9 cellular contexts compared by ENCODE assay signal in genomic region chr15:37102315-37103021, GRCh38. TPM values are rescaled to one million over a fixed set of nuclear protein-coding genes. Genes with fewer than 3 reads are reported as not detected.
DNase-seq lines count a peak whose midpoint lies in the region; ATAC-seq and TF ChIP-seq lines count a peak whose summit lies in the region.
"Had no signal": no experiment of that assay in that cellular context is flagged by ENCODE, and none has a peak within 500 bp of the region (broad histone marks: within the 10 kb centered on the region; RNA-seq: fewer than 3 reads in every experiment).

No MANE protein-coding gene starts in this region.

- TF ChIP-seq CTCF in endothelial cell (IDR thresholded peaks at IDR 0.05; ENCODE audit: unreplicated experiment) = no peak

- no peak overlapping the region for H4K12ac ChIP-seq in trophoblast cell (ENCODE audit: low read depth, low read length)

- H3K4me2 ChIP-seq in trophoblast cell (ENCODE audit: low read length) = peak overlapping the region; percentile 98

- no peaks in the 10 kb centered on the region for H3K9me3 ChIP-seq in trophoblast cell (ENCODE audit: insufficient read depth, low read depth, low read length)

- H2BK12ac ChIP-seq in trophoblast cell (ENCODE audit: low read length) = no peak overlapping the region

- no peak overlapping the region for H4K8ac ChIP-seq in trophoblast cell (ENCODE audit: low read depth, low read length)

- no peak overlapping the region for H3K27ac ChIP-seq in trophoblast cell (ENCODE audit: low read depth, low read length)

- no peak overlapping the region for H2BK5ac ChIP-seq in trophoblast cell (ENCODE audit: low read depth, low read length, poor library complexity)

- no peak overlapping the region for H3K14ac ChIP-seq in trophoblast cell (ENCODE audit: low read length)

- peak overlapping the region; percentile 27 for H3K4me3 ChIP-seq in trophoblast cell (ENCODE audit: low read depth, low read length)

- no peak overlapping the region for H3K27ac Mint-ChIP-seq in endothelial cell (ENCODE audit: unreplicated experiment)

- WGBS in trophoblast cell (ENCODE audit: extremely low coverage, insufficient coverage, insufficient read length) = no CpG with 5 or more reads among the region's 34 CpGs

- peaks cover 13% of the 10 kb centered on the region for H3K79me2 ChIP-seq in trophoblast cell (ENCODE audit: control insufficient read depth, insufficient read depth, low read length, poor library complexity)

- H3K9me3 Mint-ChIP-seq in endothelial cell (ENCODE audit: unreplicated experiment) = no peaks in the 10 kb centered on the region

- peaks cover 25% of the 10 kb centered on the region for H3K79me1 ChIP-seq in trophoblast cell (ENCODE audit: low read length)

- peaks cover 22% of the 10 kb centered on the region for H3K27me3 ChIP-seq in trophoblast cell (ENCODE audit: insufficient read depth, low read length)

- no peak overlapping the region for H2BK120ac ChIP-seq in trophoblast cell (ENCODE audit: insufficient read depth, low read length, poor library complexity)

- H3K23ac ChIP-seq in trophoblast cell (ENCODE audit: low read length) = no peak overlapping the region

- H3K36me3 ChIP-seq in trophoblast cell (ENCODE audit: control insufficient read depth in 1 of 2, insufficient read depth in 2 of 2, low read length in 2 of 2) = no peaks in the 10 kb centered on the region

- H3K9ac ChIP-seq in trophoblast cell (ENCODE audit: low read length) = no peak overlapping the region

- ATAC-seq in HG02970 (IDR thresholded peaks at IDR 0.05; ENCODE audit: low FRiP score, unreplicated experiment) = no peak

- H3K18ac ChIP-seq in trophoblast cell (ENCODE audit: low read length) = no peak overlapping the region

- H3K4ac ChIP-seq in trophoblast cell (ENCODE audit: low read depth, low read length) = no peak overlapping the region

- peaks cover 23% of the 10 kb centered on the region for H3K27me3 Mint-ChIP-seq in endothelial cell (ENCODE audit: unreplicated experiment)

- DNase-seq in GM03348 (ENCODE audit: low spot score) (peak; percentile 50), NCI-H82 treated with DMSO at 0.1 percent for 48 hours (lab: John Stamatoyannopoulos, UW; ENCODE audit: unreplicated experiment) (peak; percentile 52), endothelial cell (ENCODE audit: low spot score) (peak; percentile 46), trophoblast cell (peak in 1 of 2 donors; percentile 27), COLO668 (lab: John Stamatoyannopoulos, UW; ENCODE audit: unreplicated experiment) (no peak), SW480 (ENCODE audit: low spot score) (no peak)
- no peak for DNase-seq in activated CD8-positive, alpha-beta memory T cell treated with anti-CD3 and anti-CD28 coated beads, Interleukin-2, amount 50 U/mL, for 4 hours

- H2AK5ac ChIP-seq in trophoblast cell (ENCODE audit: low read length) = no peak overlapping the region

- no peak overlapping the region for H4K91ac ChIP-seq in trophoblast cell (ENCODE audit: low read depth, low read length)

- peaks cover 30% of the 10 kb centered on the region for H3K4me1 Mint-ChIP-seq in endothelial cell (ENCODE audit: unreplicated experiment)

- peaks cover 2 to 5% of the 10 kb centered on the region in 2 experiments for H3K4me1 ChIP-seq in trophoblast cell (ENCODE audit: control insufficient read depth in 1 of 2, insufficient read depth in 2 of 2, low read length in 2 of 2)

- no peak overlapping the region for H2AFZ ChIP-seq in trophoblast cell (ENCODE audit: insufficient read depth, low read length, poor library complexity)

- no peaks in the 10 kb centered on the region for H3K36me3 Mint-ChIP-seq in endothelial cell (ENCODE audit: low read depth, unreplicated experiment)

- H3K4me3 Mint-ChIP-seq in endothelial cell (ENCODE audit: unreplicated experiment) = peak overlapping the region; percentile 83

RNA-seq across cellular contexts. Expression of gene MEIS2, which starts 2.1 kb away (rescaled TPM):
- total RNA-seq in endothelial cell (ENCODE audit: unreplicated experiment) = 13.0 TPM
- polyA plus RNA-seq in trophoblast cell (2013) = 12.3 and 13.1 TPM in 2 replicates
- total RNA-seq: T-helper 1 cell treated with Interleukin-12 subunit alpha and Interleukin-12 subunit beta and Interleukin-4 antibody, amounts not matched to agents 30 ng/mL and 1 ng/mL, for 36 hours had no signal

Comparison
In these comparisons a context has a peak if more than half of its experiments do, and no peak if none do; other contexts are left out.
1. DNase-seq: peak in GM03348 (single experiment), NCI-H82 treated with DMSO at 0.1 percent for 48 hours (single experiment) and endothelial cell (single experiment); none in COLO668 (single experiment), SW480 (single experiment) and activated CD8-positive, alpha-beta memory T cell treated with anti-CD3 and anti-CD28 coated beads, Interleukin-2, amount 50 U/mL, for 4 hours (single experiment).